9 cellular contexts compared by ENCODE assay signal in the genomic region with DNA sequence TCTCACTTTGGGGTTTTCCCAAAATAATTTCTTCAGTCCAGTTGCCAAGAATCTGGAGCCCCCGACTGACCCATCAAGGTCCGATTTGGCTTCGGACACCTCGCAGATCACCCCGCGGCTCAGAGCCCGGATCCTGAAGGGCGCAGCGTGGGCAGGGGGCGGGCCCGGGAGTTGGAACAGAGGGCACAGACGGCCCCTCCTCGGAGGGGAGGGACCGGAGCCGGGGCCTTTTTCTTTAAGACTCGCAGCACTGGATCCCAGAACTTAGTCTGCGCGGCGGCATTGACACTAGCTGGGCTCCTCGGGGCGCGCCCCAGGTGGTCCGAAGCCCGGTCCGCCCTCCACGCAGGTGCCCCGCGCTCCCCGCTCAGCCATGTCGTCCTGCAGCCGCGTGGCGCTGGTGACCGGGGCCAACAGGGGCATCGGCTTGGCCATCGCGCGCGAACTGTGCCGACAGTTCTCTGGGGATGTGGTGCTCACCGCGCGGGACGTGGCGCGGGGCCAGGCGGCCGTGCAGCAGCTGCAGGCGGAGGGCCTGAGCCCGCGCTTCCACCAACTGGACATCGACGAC. TPM values are rescaled to one million over a fixed set of nuclear protein-coding genes. Genes with fewer than 3 reads are reported as not detected.
DNase-seq lines count a peak whose midpoint lies in the region; FAIRE-seq and TF ChIP-seq lines count a peak whose summit lies in the region.
"Had no signal": no experiment of that assay in that cellular context is flagged by ENCODE, and none has a peak within 500 bp of the region (broad histone marks: within the 10 kb centered on the region; RNA-seq: fewer than 3 reads in every experiment).

Gene CBR3 (plus strand): TSS at position 260 of the 571 bp plus-strand sequence. CDS start 114 bp downstream, at position 374.

- POLR2A ChIA-PET in SK-N-SH (lab: Yijun Ruan, JAX) = no interaction called here

- CTCF ChIA-PET in SK-N-SH (lab: Yijun Ruan, JAX) = interaction anchor here (1.5 to 6.5 kb wide), 2 partner anchors 9 to 12 kb away, joined by 3 to 38 read pairs; no protein-coding TSS in a partner anchor

- no peaks in the 10 kb centered on the region for H4K20me1 ChIP-seq in SK-N-SH (ENCODE audit: insufficient read depth)

- no peak for FAIRE-seq in GM12891 (lab: Jason Lieb, UNC)
- FAIRE-seq: G401.6 had no signal

- DNase-seq in NCI-H2196 (lab: John Stamatoyannopoulos, UW; ENCODE audit: unreplicated experiment) = peak; percentile 31
- DNase-seq in NCI-H2196 treated with DMSO at 0.1 percent for 48 hours (lab: John Stamatoyannopoulos, UW; ENCODE audit: unreplicated experiment) = no peak
- DNase-seq in SK-N-SH = peak; percentile 74
- peak in 1 of 2 donors; percentile 86 for DNase-seq in ascending aorta (ENCODE audit: low spot score in 2 of 2)
- DNase-seq in hepatic stellate cell (ENCODE audit: low spot score) = peak; percentile 69
- DNase-seq in NCI-H2171 (lab: John Stamatoyannopoulos, UW) = no peak
- no peak for DNase-seq in GM12891 (ENCODE audit: insufficient read length, low spot score)

- H3K9me3 ChIP-seq in SK-N-SH = no peaks in the 10 kb centered on the region
- H3K9me3 ChIP-seq in ascending aorta = no peaks in the 10 kb centered on the region

- H3K4me3 ChIP-seq in SK-N-SH (ENCODE audit: low read depth in 2 of 2, low read length in 1 of 2) = peak within 1 kb of the TSS; percentile 59 to 65
- H3K4me3 ChIP-seq in ascending aorta = peak within 1 kb of the TSS; percentile 79 to 86
- H3K4me3 ChIP-seq in rectal smooth muscle tissue (ENCODE audit: low read length) = peak within 1 kb of the TSS; percentile 73

- H3K27ac ChIP-seq in SK-N-SH (ENCODE audit: low read depth in 2 of 2, low read length in 1 of 2) (peak within 1 kb of the TSS in 1 of 2 experiments; percentile 57; a peak in 2 of 4 replicates), ascending aorta (peak within 1 kb of the TSS; percentile 89 to 90), rectal smooth muscle tissue (ENCODE audit: low read depth, low read length) (peak within 1 kb of the TSS; percentile 92)

- H3K36me3 ChIP-seq in SK-N-SH (replicated peaks in 1 of 2; ENCODE audit: control insufficient read depth in 1 of 2, insufficient read depth in 2 of 2, low read length in 1 of 2) = no peaks in the 10 kb centered on the region
- H3K36me3 ChIP-seq in ascending aorta = peaks cover 0 to 6% of the 10 kb centered on the region in 2 donors
- peaks cover 2% of the 10 kb centered on the region for H3K36me3 ChIP-seq in rectal smooth muscle tissue (ENCODE audit: control insufficient read depth, insufficient read depth, low read length)

- no peaks in the 10 kb centered on the region for H3K27me3 ChIP-seq in SK-N-SH (ENCODE audit: insufficient read depth)
- no peaks in the 10 kb centered on the region for H3K27me3 ChIP-seq in ascending aorta
- H3K27me3 ChIP-seq in rectal smooth muscle tissue (ENCODE audit: control insufficient read depth, insufficient read depth, low read length) = no peaks in the 10 kb centered on the region

- intact Hi-C loops in ascending aorta (cut with DNase I) = loop anchor here (1.0 to 2.0 kb wide), 2 partner anchors 21 to 186 kb away; partner anchors contain the start of genes DOP1B and MORC3

- H3F3A ChIP-seq in SK-N-SH (replicated peaks; ENCODE audit: insufficient read depth) = peaks cover 8% of the 10 kb centered on the region

- H3K9ac ChIP-seq in SK-N-SH (peak within 1 kb of the TSS; percentile 63), rectal smooth muscle tissue (ENCODE audit: low read length) (peak within 1 kb of the TSS; percentile 25)

- no peaks in the 10 kb centered on the region for H3K9me2 ChIP-seq in SK-N-SH

- no peak for TF ChIP-seq POLR2A in GM12891 (IDR thresholded peaks at IDR 0.05; ENCODE audit: low read depth, low read length)

- H2AFZ ChIP-seq in SK-N-SH (ENCODE audit: low read depth) = peak within 1 kb of the TSS; percentile 79

- peak within 1 kb of the TSS; percentile 85 for H3K4me2 ChIP-seq in SK-N-SH

- peaks cover 16% of the 10 kb centered on the region; the same call in 1 of the 2 replicates for H3K79me2 ChIP-seq in SK-N-SH (ENCODE audit: insufficient read depth)

- no peak for TF ChIP-seq RAD21 in SK-N-SH (IDR thresholded peaks at IDR 0.05; ENCODE audit: low read length)

- TF ChIP-seq EP300 in SK-N-SH (IDR thresholded peaks at IDR 0.05; ENCODE audit: borderline replicate concordance in 1 of 2, low read depth in 1 of 2, low read length in 1 of 2) = no peak; a peak in 1 of 4 replicates

- H3K4me1 ChIP-seq in SK-N-SH (ENCODE audit: control insufficient read depth in 1 of 2, insufficient read depth in 2 of 2, low read depth in 1 of 2, low read length in 1 of 2) (peaks cover 0 to 7% of the 10 kb centered on the region in 2 experiments; a peak in 1 of 4 replicates), ascending aorta (peaks cover 0 to 11% of the 10 kb centered on the region in 2 donors), rectal smooth muscle tissue (ENCODE audit: control insufficient read depth, insufficient read depth, low read length) (peaks cover 6% of the 10 kb centered on the region)

- TF ChIP-seq CTCF in SK-N-SH (IDR thresholded peaks at IDR 0.05) (no peak), ascending aorta (IDR thresholded peaks at IDR 0.05) (no peak)

- WGBS in SK-N-SH (ENCODE audit: low lambda C conversion rate) = 5% methylated on average over 3 of the region's 53 CpGs

TF ChIP-seq in SK-N-SH, 30 proteins besides CTCF, POLR2A, EP300 and RAD21:
- no peak for TF ChIP-seq FOXM1 (IDR thresholded peaks at IDR 0.05; ENCODE audit: low read depth)
- peak; percentile 24; the same call in 1 of the 2 replicates for TF ChIP-seq YY1 (IDR thresholded peaks at IDR 0.05; ENCODE audit: low read depth)
- peak; percentile 55; the same call in 1 of the 2 replicates for TF ChIP-seq MAX (IDR thresholded peaks at IDR 0.05; ENCODE audit: low read depth)
- peak; percentile 33 for TF ChIP-seq POLR2AphosphoS5 (IDR thresholded peaks at IDR 0.05; ENCODE audit: low read depth, low read length)
- TF ChIP-seq, protein P1, sequence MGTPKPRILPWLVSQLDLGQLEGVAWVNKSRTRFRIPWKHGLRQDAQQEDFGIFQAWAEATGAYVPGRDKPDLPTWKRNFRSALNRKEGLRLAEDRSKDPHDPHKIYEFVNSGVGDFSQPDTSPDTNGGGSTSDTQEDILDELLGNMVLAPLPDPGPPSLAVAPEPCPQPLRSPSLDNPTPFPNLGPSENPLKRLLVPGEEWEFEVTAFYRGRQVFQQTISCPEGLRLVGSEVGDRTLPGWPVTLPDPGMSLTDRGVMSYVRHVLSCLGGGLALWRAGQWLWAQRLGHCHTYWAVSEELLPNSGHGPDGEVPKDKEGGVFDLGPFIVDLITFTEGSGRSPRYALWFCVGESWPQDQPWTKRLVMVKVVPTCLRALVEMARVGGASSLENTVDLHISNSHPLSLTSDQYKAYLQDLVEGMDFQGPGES (IDR thresholded peaks at IDR 0.05; ENCODE audit: low read depth, low read length) = no peak
- TF ChIP-seq JUND (IDR thresholded peaks at IDR 0.05) = no peak

TF ChIP-seq in GM12891, 5 proteins besides CTCF, POLR2A, EP300 and RAD21:
- TF ChIP-seq POU2F2 (IDR thresholded peaks at IDR 0.05; ENCODE audit: low read depth, low read length) = no peak
- TF ChIP-seq TAF1 (IDR thresholded peaks at IDR 0.05; ENCODE audit: low read depth, low read length) = no peak
- TF ChIP-seq PAX5 (IDR thresholded peaks at IDR 0.05; ENCODE audit: insufficient read depth, low read length, severe bottlenecking) = no peak
- no peak for TF ChIP-seq SPI1 (IDR thresholded peaks at IDR 0.05; ENCODE audit: low read depth, low read length)
- no peak for TF ChIP-seq POLR2AphosphoS5 (IDR thresholded peaks at IDR 0.05; ENCODE audit: low read depth, low read length)

RNA-seq across cellular contexts. Expression of gene CBR3, which starts in this region (rescaled TPM):
- 5.7 and 6.7 TPM in 2 replicates for polyA plus RNA-seq in SK-N-SH (2012; rRNA removed)
- polyA plus RNA-seq in SK-N-SH (2012; cell fraction: cytosol; rRNA removed) = 7.7 and 8.4 TPM in 2 replicates
- polyA plus RNA-seq in SK-N-SH (2012; cell fraction: nucleus; rRNA removed) = 3.3 and 4.7 TPM in 2 replicates
- total RNA-seq in ascending aorta = 59.2 TPM
- polyA plus RNA-seq in GM12891 (2012; ENCODE audit: low read depth, missing spikeins) = 0.77 TPM

Comparison
In these comparisons a context has a peak if more than half of its experiments do, and no peak if none do; other contexts are left out.
1. DNase-seq: peak in NCI-H2196 (single experiment), SK-N-SH (single experiment) and hepatic stellate cell (single experiment); none in NCI-H2196 treated with DMSO at 0.1 percent for 48 hours (single experiment), NCI-H2171 (single experiment) and GM12891 (single experiment).
2. Peak in every context shown above with its lines, with median percentiles within 50 percentile points of each other: H3K4me3 ChIP-seq.